Comparison of ENCODE assay signal across 1 cellular context in the genomic region with DNA sequence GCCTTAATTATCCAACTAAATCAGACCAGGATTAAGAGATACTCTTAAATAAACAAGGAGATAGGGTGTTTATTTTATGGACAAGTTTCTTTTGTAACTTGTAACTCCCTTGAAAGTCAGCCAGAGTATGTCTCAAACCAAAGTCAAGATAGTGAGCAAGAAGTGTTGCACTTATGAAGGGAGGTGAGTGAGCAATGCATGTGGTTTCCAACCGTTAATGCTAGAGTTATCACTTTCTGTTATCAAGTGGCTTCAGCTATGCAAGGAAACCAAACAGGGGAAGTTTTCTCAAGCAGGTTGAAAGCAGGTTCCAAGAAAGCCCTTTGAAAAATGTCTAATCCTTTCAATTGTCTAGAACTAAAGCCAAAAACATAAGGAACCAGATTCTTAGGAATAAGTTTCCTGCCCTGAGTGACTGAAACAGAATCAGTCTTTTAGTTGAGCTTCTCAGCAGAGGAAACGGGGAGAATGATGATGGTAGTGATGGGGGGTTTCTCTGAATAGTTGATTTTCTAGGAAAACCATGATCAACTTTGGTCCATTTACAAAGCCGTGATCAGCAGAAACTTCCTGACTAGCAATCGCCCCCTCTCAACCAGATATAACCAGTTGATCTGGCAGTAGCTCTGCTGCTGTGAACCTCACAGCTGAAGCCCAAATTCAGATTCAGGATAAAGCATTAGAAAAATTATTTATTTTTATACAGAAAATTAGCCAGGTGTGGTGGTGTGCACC.
A peak's percentile ranks its signal among the peaks of the same experiment; 100 is the strongest.
TF ChIP-seq lines count a peak whose summit lies in the region.

No MANE protein-coding gene starts in this region.

TF ChIP-seq in K562, 482 proteins besides CTCF, POLR2A, EP300 and RAD21 (continued from another document):
- TF ChIP-seq, protein P1, sequence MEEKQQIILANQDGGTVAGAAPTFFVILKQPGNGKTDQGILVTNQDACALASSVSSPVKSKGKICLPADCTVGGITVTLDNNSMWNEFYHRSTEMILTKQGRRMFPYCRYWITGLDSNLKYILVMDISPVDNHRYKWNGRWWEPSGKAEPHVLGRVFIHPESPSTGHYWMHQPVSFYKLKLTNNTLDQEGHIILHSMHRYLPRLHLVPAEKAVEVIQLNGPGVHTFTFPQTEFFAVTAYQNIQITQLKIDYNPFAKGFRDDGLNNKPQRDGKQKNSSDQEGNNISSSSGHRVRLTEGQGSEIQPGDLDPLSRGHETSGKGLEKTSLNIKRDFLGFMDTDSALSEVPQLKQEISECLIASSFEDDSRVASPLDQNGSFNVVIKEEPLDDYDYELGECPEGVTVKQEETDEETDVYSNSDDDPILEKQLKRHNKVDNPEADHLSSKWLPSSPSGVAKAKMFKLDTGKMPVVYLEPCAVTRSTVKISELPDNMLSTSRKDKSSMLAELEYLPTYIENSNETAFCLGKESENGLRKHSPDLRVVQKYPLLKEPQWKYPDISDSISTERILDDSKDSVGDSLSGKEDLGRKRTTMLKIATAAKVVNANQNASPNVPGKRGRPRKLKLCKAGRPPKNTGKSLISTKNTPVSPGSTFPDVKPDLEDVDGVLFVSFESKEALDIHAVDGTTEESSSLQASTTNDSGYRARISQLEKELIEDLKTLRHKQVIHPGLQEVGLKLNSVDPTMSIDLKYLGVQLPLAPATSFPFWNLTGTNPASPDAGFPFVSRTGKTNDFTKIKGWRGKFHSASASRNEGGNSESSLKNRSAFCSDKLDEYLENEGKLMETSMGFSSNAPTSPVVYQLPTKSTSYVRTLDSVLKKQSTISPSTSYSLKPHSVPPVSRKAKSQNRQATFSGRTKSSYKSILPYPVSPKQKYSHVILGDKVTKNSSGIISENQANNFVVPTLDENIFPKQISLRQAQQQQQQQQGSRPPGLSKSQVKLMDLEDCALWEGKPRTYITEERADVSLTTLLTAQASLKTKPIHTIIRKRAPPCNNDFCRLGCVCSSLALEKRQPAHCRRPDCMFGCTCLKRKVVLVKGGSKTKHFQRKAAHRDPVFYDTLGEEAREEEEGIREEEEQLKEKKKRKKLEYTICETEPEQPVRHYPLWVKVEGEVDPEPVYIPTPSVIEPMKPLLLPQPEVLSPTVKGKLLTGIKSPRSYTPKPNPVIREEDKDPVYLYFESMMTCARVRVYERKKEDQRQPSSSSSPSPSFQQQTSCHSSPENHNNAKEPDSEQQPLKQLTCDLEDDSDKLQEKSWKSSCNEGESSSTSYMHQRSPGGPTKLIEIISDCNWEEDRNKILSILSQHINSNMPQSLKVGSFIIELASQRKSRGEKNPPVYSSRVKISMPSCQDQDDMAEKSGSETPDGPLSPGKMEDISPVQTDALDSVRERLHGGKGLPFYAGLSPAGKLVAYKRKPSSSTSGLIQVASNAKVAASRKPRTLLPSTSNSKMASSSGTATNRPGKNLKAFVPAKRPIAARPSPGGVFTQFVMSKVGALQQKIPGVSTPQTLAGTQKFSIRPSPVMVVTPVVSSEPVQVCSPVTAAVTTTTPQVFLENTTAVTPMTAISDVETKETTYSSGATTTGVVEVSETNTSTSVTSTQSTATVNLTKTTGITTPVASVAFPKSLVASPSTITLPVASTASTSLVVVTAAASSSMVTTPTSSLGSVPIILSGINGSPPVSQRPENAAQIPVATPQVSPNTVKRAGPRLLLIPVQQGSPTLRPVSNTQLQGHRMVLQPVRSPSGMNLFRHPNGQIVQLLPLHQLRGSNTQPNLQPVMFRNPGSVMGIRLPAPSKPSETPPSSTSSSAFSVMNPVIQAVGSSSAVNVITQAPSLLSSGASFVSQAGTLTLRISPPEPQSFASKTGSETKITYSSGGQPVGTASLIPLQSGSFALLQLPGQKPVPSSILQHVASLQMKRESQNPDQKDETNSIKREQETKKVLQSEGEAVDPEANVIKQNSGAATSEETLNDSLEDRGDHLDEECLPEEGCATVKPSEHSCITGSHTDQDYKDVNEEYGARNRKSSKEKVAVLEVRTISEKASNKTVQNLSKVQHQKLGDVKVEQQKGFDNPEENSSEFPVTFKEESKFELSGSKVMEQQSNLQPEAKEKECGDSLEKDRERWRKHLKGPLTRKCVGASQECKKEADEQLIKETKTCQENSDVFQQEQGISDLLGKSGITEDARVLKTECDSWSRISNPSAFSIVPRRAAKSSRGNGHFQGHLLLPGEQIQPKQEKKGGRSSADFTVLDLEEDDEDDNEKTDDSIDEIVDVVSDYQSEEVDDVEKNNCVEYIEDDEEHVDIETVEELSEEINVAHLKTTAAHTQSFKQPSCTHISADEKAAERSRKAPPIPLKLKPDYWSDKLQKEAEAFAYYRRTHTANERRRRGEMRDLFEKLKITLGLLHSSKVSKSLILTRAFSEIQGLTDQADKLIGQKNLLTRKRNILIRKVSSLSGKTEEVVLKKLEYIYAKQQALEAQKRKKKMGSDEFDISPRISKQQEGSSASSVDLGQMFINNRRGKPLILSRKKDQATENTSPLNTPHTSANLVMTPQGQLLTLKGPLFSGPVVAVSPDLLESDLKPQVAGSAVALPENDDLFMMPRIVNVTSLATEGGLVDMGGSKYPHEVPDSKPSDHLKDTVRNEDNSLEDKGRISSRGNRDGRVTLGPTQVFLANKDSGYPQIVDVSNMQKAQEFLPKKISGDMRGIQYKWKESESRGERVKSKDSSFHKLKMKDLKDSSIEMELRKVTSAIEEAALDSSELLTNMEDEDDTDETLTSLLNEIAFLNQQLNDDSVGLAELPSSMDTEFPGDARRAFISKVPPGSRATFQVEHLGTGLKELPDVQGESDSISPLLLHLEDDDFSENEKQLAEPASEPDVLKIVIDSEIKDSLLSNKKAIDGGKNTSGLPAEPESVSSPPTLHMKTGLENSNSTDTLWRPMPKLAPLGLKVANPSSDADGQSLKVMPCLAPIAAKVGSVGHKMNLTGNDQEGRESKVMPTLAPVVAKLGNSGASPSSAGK (IDR thresholded peaks at IDR 0.05): peak; percentile 51
- TF ChIP-seq SMAD4 (CRISPR knock-in tag; conservative IDR thresholded peaks at IDR 0.05) (0 out of 2 replicates have a peak, but pooled peaks have one; percentile 27), CBFA2T2 (conservative IDR thresholded peaks at IDR 0.05) (peak; percentile 21; the same call in 1 of the 2 replicates), ARID1B (IDR thresholded peaks at IDR 0.05) (peak; percentile 66), HNRNPUL1 (IDR thresholded peaks at IDR 0.05; ENCODE audit: low read length) (no peak), TRIM24 (IDR thresholded peaks at IDR 0.05) (no peak), TAL1 (IDR thresholded peaks at IDR 0.05) (peak; percentile 19; the same call in 1 of the 2 replicates), RCOR1 (IDR thresholded peaks at IDR 0.05; ENCODE audit: borderline replicate concordance in 1 of 2, low read depth in 2 of 2, low read length in 2 of 2) (peak in 1 of 2 experiments; percentile 62; a peak in 2 of 4 replicates), TCF3 (CRISPR knock-in tag; IDR thresholded peaks at IDR 0.05) (peak; percentile 48), ZBTB12 (CRISPR knock-in tag; IDR thresholded peaks at IDR 0.05) (no peak), POLR2B (IDR thresholded peaks at IDR 0.05; ENCODE audit: low read depth, partially characterized antibody) (no peak), MAZ (CRISPR knock-in tag; conservative IDR thresholded peaks at IDR 0.05 in 1 of 2, IDR thresholded peaks at IDR 0.05 in 1 of 2) (0 out of 4 replicates have a peak, but pooled peaks of 1 of the 2 experiments have one; percentile 50), RUNX1 (IDR thresholded peaks at IDR 0.05; ENCODE audit: low read depth) (no peak), ZNF436 (CRISPR knock-in tag; IDR thresholded peaks at IDR 0.05) (no peak), ZNF274 (IDR thresholded peaks at IDR 0.05; ENCODE audit: borderline replicate concordance, low read depth, low read length) (no peak), BHLHE40 (IDR thresholded peaks at IDR 0.05; ENCODE audit: low read length) (0 out of 2 replicates have a peak, but pooled peaks have one; percentile 4), MAFG (tag; conservative IDR thresholded peaks at IDR 0.05) (no peak), ZBTB43 (CRISPR knock-in tag; IDR thresholded peaks at IDR 0.05) (no peak), MAX (CRISPR knock-in tag; IDR thresholded peaks at IDR 0.05) (no peak), TCF15 (CRISPR knock-in tag; IDR thresholded peaks at IDR 0.05) (no peak), DPF2 (IDR thresholded peaks at IDR 0.05) (peak; percentile 59; the same call in 1 of the 2 replicates), HMBOX1 (IDR thresholded peaks at IDR 0.05) (peak; percentile 93), ZNF212 (CRISPR knock-in tag; IDR thresholded peaks at IDR 0.05) (no peak), L3MBTL2 (IDR thresholded peaks at IDR 0.05) (peak; percentile 66), ZNF282 (CRISPR knock-in tag; IDR thresholded peaks at IDR 0.05) (no peak), CBFA2T3 (IDR thresholded peaks at IDR 0.05) (peak; percentile 54), SMAD1 (IDR thresholded peaks at IDR 0.05; ENCODE audit: low read depth, low read length, partially characterized antibody) (no peak), TBL1XR1 (IDR thresholded peaks at IDR 0.05; ENCODE audit: low read length in 2 of 2) (peak in 1 of 2 experiments; percentile 26; a peak in 1 of 4 replicates), MYNN (IDR thresholded peaks at IDR 0.05) (peak; percentile 55; the same call in 1 of the 2 replicates), MYNN (CRISPR knock-in tag; IDR thresholded peaks at IDR 0.05) (no peak), RNF2 (IDR thresholded peaks at IDR 0.05) (peak; percentile 78; the same call in 1 of the 2 replicates), CTBP1 (IDR thresholded peaks at IDR 0.05; ENCODE audit: borderline replicate concordance) (peak; percentile 23; the same call in 1 of the 2 replicates), STAT5A (IDR thresholded peaks at IDR 0.05; ENCODE audit: borderline replicate concordance, low read length) (0 out of 2 replicates have a peak, but pooled peaks have one; percentile 20), LEF1 (IDR thresholded peaks at IDR 0.05) (peak; percentile 65; the same call in 1 of the 2 replicates), CREM (IDR thresholded peaks at IDR 0.05; ENCODE audit: low read depth) (0 out of 2 replicates have a peak, but pooled peaks have one; percentile 30)
- TF ChIP-seq, protein P2, sequence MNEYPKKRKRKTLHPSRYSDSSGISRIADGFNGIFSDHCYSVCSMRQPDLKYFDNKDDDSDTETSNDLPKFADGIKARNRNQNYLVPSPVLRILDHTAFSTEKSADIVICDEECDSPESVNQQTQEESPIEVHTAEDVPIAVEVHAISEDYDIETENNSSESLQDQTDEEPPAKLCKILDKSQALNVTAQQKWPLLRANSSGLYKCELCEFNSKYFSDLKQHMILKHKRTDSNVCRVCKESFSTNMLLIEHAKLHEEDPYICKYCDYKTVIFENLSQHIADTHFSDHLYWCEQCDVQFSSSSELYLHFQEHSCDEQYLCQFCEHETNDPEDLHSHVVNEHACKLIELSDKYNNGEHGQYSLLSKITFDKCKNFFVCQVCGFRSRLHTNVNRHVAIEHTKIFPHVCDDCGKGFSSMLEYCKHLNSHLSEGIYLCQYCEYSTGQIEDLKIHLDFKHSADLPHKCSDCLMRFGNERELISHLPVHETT (CRISPR knock-in tag; conservative IDR thresholded peaks at IDR 0.05 in 1 of 2, IDR thresholded peaks at IDR 0.05 in 1 of 2): 0 out of 4 replicates have a peak, but pooled peaks of 1 of the 2 experiments have one; percentile 47
- TF ChIP-seq, protein P3, sequence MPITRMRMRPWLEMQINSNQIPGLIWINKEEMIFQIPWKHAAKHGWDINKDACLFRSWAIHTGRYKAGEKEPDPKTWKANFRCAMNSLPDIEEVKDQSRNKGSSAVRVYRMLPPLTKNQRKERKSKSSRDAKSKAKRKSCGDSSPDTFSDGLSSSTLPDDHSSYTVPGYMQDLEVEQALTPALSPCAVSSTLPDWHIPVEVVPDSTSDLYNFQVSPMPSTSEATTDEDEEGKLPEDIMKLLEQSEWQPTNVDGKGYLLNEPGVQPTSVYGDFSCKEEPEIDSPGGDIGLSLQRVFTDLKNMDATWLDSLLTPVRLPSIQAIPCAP (CRISPR knock-in tag; IDR thresholded peaks at IDR 0.05; ENCODE audit: borderline replicate concordance): no peak
